ENCODE assay signal across 8 cellular contexts in the genomic region with DNA sequence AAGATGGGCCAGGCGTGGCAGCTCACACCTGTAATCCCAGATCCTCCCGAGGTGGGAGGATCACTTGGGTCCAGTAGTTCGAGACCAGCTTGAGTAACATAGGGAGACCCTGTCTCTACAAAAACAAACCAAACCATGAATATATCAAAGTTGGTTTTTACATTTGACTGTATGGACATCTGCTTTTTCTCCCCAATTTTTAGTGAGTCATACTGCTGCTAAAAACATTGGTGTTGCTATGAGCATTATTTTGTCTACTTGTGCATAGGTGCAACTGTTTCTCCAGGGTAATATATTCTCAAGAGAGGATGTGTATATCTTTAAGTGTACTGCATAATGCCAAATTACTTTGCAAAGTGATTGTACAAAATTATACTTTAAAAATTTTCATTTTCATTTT. TPM values are rescaled to one million over a fixed set of nuclear protein-coding genes. Genes with fewer than 3 reads are reported as not detected.
DNase-seq lines count a peak whose midpoint lies in the region; FAIRE-seq and TF ChIP-seq lines count a peak whose summit lies in the region.

No MANE protein-coding gene starts in this region.

- no peak overlapping the region for H3K14ac ChIP-seq in H1 (ENCODE audit: insufficient read length)
- H3K14ac ChIP-seq in trophoblast cell (ENCODE audit: low read length), result no peak overlapping the region

- TF ChIP-seq EP300 in H1 (IDR thresholded peaks at IDR 0.05; ENCODE audit: borderline replicate concordance in 1 of 2, low read depth in 2 of 2, low read length in 2 of 2), result no peak

- H2AFZ ChIP-seq in H1 (ENCODE audit: low read length) (no peak overlapping the region), trophoblast cell (ENCODE audit: insufficient read depth, low read length, poor library complexity) (no peak overlapping the region)

- H3K27me3 ChIP-seq in DOHH2 (ENCODE audit: control insufficient read depth, low read length) (no peaks in the 10 kb centered on the region), NT2/D1 (ENCODE audit: insufficient read depth, insufficient read length) (no peaks in the 10 kb centered on the region), H1 (replicated peaks in 1 of 4; ENCODE audit: control insufficient read depth in 3 of 4, extremely low read depth in 1 of 4, insufficient read depth in 3 of 4, low read length in 3 of 4) (no peaks in the 10 kb centered on the region), trophoblast cell (ENCODE audit: insufficient read depth, low read length) (no peaks in the 10 kb centered on the region)

- no peak overlapping the region for H4K12ac ChIP-seq in trophoblast cell (ENCODE audit: low read depth, low read length)

- POLR2A ChIA-PET in H1 (lab: Charles Lee; ENCODE audit: partially characterized antibody), result interaction anchor here (1.1 to 2.5 kb wide), 4 partner anchors 9 to 76 kb away, joined by 3 to 9 read pairs (median 3); no protein-coding TSS in a partner anchor

- WGBS in H1 (ENCODE audit: extremely low coverage in 1 of 2, insufficient coverage in 1 of 2, insufficient read length in 1 of 2, insufficient replicate concordance in 2 of 2, low coverage in 1 of 2, low lambda C conversion rate in 2 of 2, missing lambda C conversion rate in 1 of 2), 2 experiments, result 89% methylated on average over 3 of the region's 3 CpGs; no CpG with 5 or more reads in 1 of the 2 experiments
- WGBS in trophoblast cell (ENCODE audit: extremely low coverage, insufficient coverage, insufficient read length), result no CpG with 5 or more reads among the region's 3 CpGs

- H4K5ac ChIP-seq in H1 (ENCODE audit: insufficient read length, low read depth, low read length), result no peak overlapping the region

- no peak overlapping the region for H3K4ac ChIP-seq in H1 (replicated peaks; ENCODE audit: insufficient read length, low read depth, low read length)
- H3K4ac ChIP-seq in trophoblast cell (ENCODE audit: low read depth, low read length), result no peak overlapping the region

- no peak overlapping the region for H4K91ac ChIP-seq in H1 (replicated peaks; ENCODE audit: insufficient read length, low read length)
- H4K91ac ChIP-seq in trophoblast cell (ENCODE audit: low read depth, low read length), result no peak overlapping the region

- peak overlapping the region; percentile 81 for H3K4me2 ChIP-seq in DOHH2 (ENCODE audit: low read length)
- H3K4me2 ChIP-seq in H1 (ENCODE audit: insufficient read depth in 1 of 2, low read depth in 2 of 2, low read length in 2 of 2), result peak overlapping the region; percentile 100; a peak in 3 of 4 replicates
- H3K4me2 ChIP-seq in trophoblast cell (ENCODE audit: low read length), result no peak overlapping the region

- H3K9ac ChIP-seq in NT2/D1 (ENCODE audit: insufficient read length, low read depth), result no peak overlapping the region
- H3K9ac ChIP-seq in H1 (replicated peaks in 1 of 4; ENCODE audit: extremely low read depth in 1 of 4, low read depth in 3 of 4, low read length in 3 of 4), result no peak overlapping the region
- no peak overlapping the region for H3K9ac ChIP-seq in trophoblast cell (ENCODE audit: low read length)

- TF ChIP-seq POLR2A in H1 (IDR thresholded peaks at IDR 0.05; ENCODE audit: control extremely low read depth in 1 of 2, low read depth in 2 of 2, low read length in 2 of 2), result no peak

- no peak for DNase-seq in NT2/D1 (ENCODE audit: low read depth, low spot score)
- DNase-seq in H1 (ENCODE audit: low read depth in 1 of 2, low spot score in 2 of 2), result no peak
- no peak for DNase-seq in trophoblast cell
- no peak for DNase-seq in NCI-H82 treated with DMSO at 0.1 percent for 48 hours (lab: John Stamatoyannopoulos, UW; ENCODE audit: unreplicated experiment)
- no peak for DNase-seq in SIG-M5 treated with dmso at 0.1 percent for 504 hours (lab: John Stamatoyannopoulos, UW; ENCODE audit: unreplicated experiment)
- no peak for DNase-seq in foreskin melanocyte
- DNase-seq in stimulated activated CD4-positive, alpha-beta T cell treated with anti-CD3 and anti-CD28 coated beads, Interleukin-4, amount 100 ng/mL, for 24 hours, result no peak

- H3K4me1 ChIP-seq in DOHH2 (ENCODE audit: control insufficient read depth, low read length) (peaks cover 38% of the 10 kb centered on the region), NT2/D1 (ENCODE audit: insufficient read depth, insufficient read length) (no peaks in the 10 kb centered on the region), H1 (replicated peaks in 1 of 4; ENCODE audit: control insufficient read depth in 3 of 4, insufficient read depth in 4 of 4, low read length in 3 of 4) (peaks cover 0 to 12% (median 3%) of the 10 kb centered on the region in 4 experiments; a peak in 3 of 7 replicates), trophoblast cell (ENCODE audit: control insufficient read depth in 1 of 2, insufficient read depth in 2 of 2, low read length in 2 of 2) (peaks cover 5 to 8% of the 10 kb centered on the region in 2 experiments)

- CTCF ChIA-PET in H1 (lab: Charles Lee; ENCODE audit: partially characterized antibody), result no interaction called here

- H3K23me2 ChIP-seq in H1 (ENCODE audit: low read depth, low read length), result peaks cover 9% of the 10 kb centered on the region

- H4K8ac ChIP-seq in H1 (ENCODE audit: extremely low read depth, insufficient read depth, low read length), result no peak overlapping the region
- peak overlapping the region; percentile 58 for H4K8ac ChIP-seq in trophoblast cell (ENCODE audit: low read depth, low read length)

- no peaks in the 10 kb centered on the region for H3K9me3 ChIP-seq in DOHH2 (ENCODE audit: control insufficient read depth, insufficient read depth, low read length)
- no peaks in the 10 kb centered on the region for H3K9me3 ChIP-seq in NT2/D1 (ENCODE audit: insufficient read depth, low read length)
- no peaks in the 10 kb centered on the region for H3K9me3 ChIP-seq in H1 (ENCODE audit: insufficient read depth in 2 of 2, low read depth in 1 of 2, low read length in 1 of 2)
- H3K9me3 ChIP-seq in trophoblast cell (ENCODE audit: insufficient read depth, low read depth, low read length), result peaks cover 3% of the 10 kb centered on the region

- H2BK120ac ChIP-seq in H1 (replicated peaks; ENCODE audit: low read depth, low read length) (no peak overlapping the region), trophoblast cell (ENCODE audit: insufficient read depth, low read length, poor library complexity) (no peak overlapping the region)

- H3K27ac ChIP-seq in DOHH2 (ENCODE audit: low read depth, low read length) (no peak overlapping the region), H1 (ENCODE audit: low read depth, low read length) (no peak overlapping the region), trophoblast cell (ENCODE audit: low read depth, low read length) (no peak overlapping the region)

- H3K79me2 ChIP-seq in DOHH2 (ENCODE audit: control insufficient read depth, low read length), result peaks cover 59% of the 10 kb centered on the region
- H3K79me2 ChIP-seq in H1 (ENCODE audit: control insufficient read depth in 1 of 2, insufficient read depth in 2 of 2, low read length in 2 of 2), result peaks cover 11 to 34% of the 10 kb centered on the region in 2 experiments
- H3K79me2 ChIP-seq in trophoblast cell (ENCODE audit: control insufficient read depth, insufficient read depth, low read length, poor library complexity), result peaks cover 10% of the 10 kb centered on the region

- H2BK5ac ChIP-seq in H1 (ENCODE audit: low read depth, low read length) (no peak overlapping the region), trophoblast cell (ENCODE audit: low read depth, low read length, poor library complexity) (no peak overlapping the region)

- no peak for TF ChIP-seq CTCF in DOHH2 (IDR thresholded peaks at IDR 0.05; ENCODE audit: low read depth, low read length, poor library complexity, severe bottlenecking)
- TF ChIP-seq CTCF in H1 (IDR thresholded peaks at IDR 0.05; ENCODE audit: control extremely low read depth in 1 of 3, insufficient read depth in 1 of 3, low read depth in 1 of 3, low read length in 3 of 3), result no peak

- 0 out of 2 replicates have a peak, but pooled peaks cover 6% of the 10 kb centered on the region for H3F3A ChIP-seq in DOHH2 (ENCODE audit: control insufficient read depth, insufficient read depth)

- H2BK20ac ChIP-seq in H1 (ENCODE audit: low read length), result no peak overlapping the region

- no peaks in the 10 kb centered on the region for H3K9me2 ChIP-seq in DOHH2 (replicated peaks; ENCODE audit: control insufficient read depth, low read length)

- FAIRE-seq in H1 (lab: Jason Lieb, UNC), result no peak

- H3K79me1 ChIP-seq in H1 (ENCODE audit: low read depth, low read length), result peaks cover 14% of the 10 kb centered on the region; the same call in 1 of the 2 replicates
- H3K79me1 ChIP-seq in trophoblast cell (ENCODE audit: low read length), result peaks cover 8% of the 10 kb centered on the region

- H2AK5ac ChIP-seq in H1 (ENCODE audit: low read depth, low read length) (no peak overlapping the region), trophoblast cell (ENCODE audit: low read length) (no peak overlapping the region)

- H4K20me1 ChIP-seq in DOHH2 (ENCODE audit: control insufficient read depth, insufficient read depth, low read depth, low read length) (peaks cover 17% of the 10 kb centered on the region), H1 (replicated peaks in 1 of 2; ENCODE audit: control insufficient read depth in 1 of 2, insufficient read depth in 2 of 2, low read length in 2 of 2) (peaks cover 0 to 11% of the 10 kb centered on the region in 2 experiments)

- no peak overlapping the region for H3K18ac ChIP-seq in H1 (ENCODE audit: extremely low read depth, low read length)
- no peak overlapping the region for H3K18ac ChIP-seq in trophoblast cell (ENCODE audit: low read length)

- H3K56ac ChIP-seq in H1 (replicated peaks; ENCODE audit: insufficient read length, low read depth, low read length), result no peak overlapping the region

- H3K23ac ChIP-seq in H1 (ENCODE audit: insufficient read length) (no peak overlapping the region), trophoblast cell (ENCODE audit: low read length) (no peak overlapping the region)

- H2BK12ac ChIP-seq in H1 (ENCODE audit: low read depth, low read length) (no peak overlapping the region), trophoblast cell (ENCODE audit: low read length) (no peak overlapping the region)

- no peak overlapping the region for H2BK15ac ChIP-seq in H1 (ENCODE audit: low read length)

- H3K36me3 ChIP-seq in DOHH2 (ENCODE audit: control insufficient read depth, low read length) (peaks cover 19% of the 10 kb centered on the region), NT2/D1 (ENCODE audit: insufficient read depth, insufficient read length, low read length) (peaks cover 24% of the 10 kb centered on the region), H1 (ENCODE audit: control insufficient read depth in 2 of 4, insufficient read depth in 4 of 4, low read length in 3 of 4) (peaks cover 0 to 4% (median 0%) of the 10 kb centered on the region in 4 experiments; a peak in 2 of 8 replicates), trophoblast cell (ENCODE audit: control insufficient read depth in 1 of 2, insufficient read depth in 2 of 2, low read length in 2 of 2) (peaks cover 4 to 6% of the 10 kb centered on the region in 2 experiments)

- no peak for TF ChIP-seq RAD21 in H1 (IDR thresholded peaks at IDR 0.05 in 1 of 2, conservative IDR thresholded peaks at IDR 0.05 in 1 of 2; ENCODE audit: low read depth in 2 of 2, low read length in 2 of 2)

- peak overlapping the region; percentile 87 for H3K4me3 ChIP-seq in DOHH2 (ENCODE audit: low read length)
- peak overlapping the region; percentile 99 for H3K4me3 ChIP-seq in NT2/D1 (ENCODE audit: insufficient read length, low read depth)
- H3K4me3 ChIP-seq in H1 (ENCODE audit: extremely low read depth in 1 of 4, insufficient read depth in 2 of 4, low read depth in 3 of 4, low read length in 4 of 4), result peak overlapping the region; percentile 58 to 97 (median 96); a peak in 6 of 8 replicates
- H3K4me3 ChIP-seq in trophoblast cell (ENCODE audit: low read depth, low read length), result no peak overlapping the region

RNA-seq across cellular contexts. Expression of gene TMEM248, which starts 0.8 kb away (rescaled TPM):
- total RNA-seq in H1 (2021; fragmentation: NEBNext Ultra II Directional; extraction: Animal tissue kit (Norgen Biotek cat#: 25700)), result 60.9 and 63.6 TPM in 2 replicates
- polyA plus RNA-seq in H1 (2011; rRNA removed), result 126 and 150 TPM in 2 replicates
- polyA plus RNA-seq in H1 (2011; cell fraction: cytosol; rRNA removed), result 93.0 TPM
- polyA plus RNA-seq in H1 (2011; cell fraction: nucleus; rRNA removed), result 143 TPM
- 43.0 to 53.7 TPM (median 47.5 TPM) in 4 replicates for polyA plus RNA-seq in H1 (2012, experiment 1 of 2)
- 19.2 TPM for polyA plus RNA-seq in H1 (2012, experiment 2 of 2)
- polyA plus RNA-seq in H1 (2013, experiment 1 of 2), result 55.1 TPM
- 71.2 TPM for polyA plus RNA-seq in H1 (2013, experiment 2 of 2)
- polyA minus RNA-seq in H1 (2011; rRNA and poly(A)+ RNA removed), result 170 and 199 TPM in 2 replicates
- polyA minus RNA-seq in H1 (2011; cell fraction: cytosol; rRNA and poly(A)+ RNA removed), result 64.9 TPM
- 50.8 TPM for polyA minus RNA-seq in H1 (2011; cell fraction: nucleus; rRNA and poly(A)+ RNA removed)
- polyA plus RNA-seq in trophoblast cell (2013), result 92.6 and 97.8 TPM in 2 replicates
